1 cellular context compared by ENCODE assay signal in genomic region chr3:42094128-42094527, GRCh38.
TF ChIP-seq lines count a peak whose summit lies in the region.

No MANE protein-coding gene starts in this region.

TF ChIP-seq in H1, 55 proteins besides CTCF, POLR2A, EP300 and RAD21 (continued from another document):
- TF ChIP-seq, protein P1, sequence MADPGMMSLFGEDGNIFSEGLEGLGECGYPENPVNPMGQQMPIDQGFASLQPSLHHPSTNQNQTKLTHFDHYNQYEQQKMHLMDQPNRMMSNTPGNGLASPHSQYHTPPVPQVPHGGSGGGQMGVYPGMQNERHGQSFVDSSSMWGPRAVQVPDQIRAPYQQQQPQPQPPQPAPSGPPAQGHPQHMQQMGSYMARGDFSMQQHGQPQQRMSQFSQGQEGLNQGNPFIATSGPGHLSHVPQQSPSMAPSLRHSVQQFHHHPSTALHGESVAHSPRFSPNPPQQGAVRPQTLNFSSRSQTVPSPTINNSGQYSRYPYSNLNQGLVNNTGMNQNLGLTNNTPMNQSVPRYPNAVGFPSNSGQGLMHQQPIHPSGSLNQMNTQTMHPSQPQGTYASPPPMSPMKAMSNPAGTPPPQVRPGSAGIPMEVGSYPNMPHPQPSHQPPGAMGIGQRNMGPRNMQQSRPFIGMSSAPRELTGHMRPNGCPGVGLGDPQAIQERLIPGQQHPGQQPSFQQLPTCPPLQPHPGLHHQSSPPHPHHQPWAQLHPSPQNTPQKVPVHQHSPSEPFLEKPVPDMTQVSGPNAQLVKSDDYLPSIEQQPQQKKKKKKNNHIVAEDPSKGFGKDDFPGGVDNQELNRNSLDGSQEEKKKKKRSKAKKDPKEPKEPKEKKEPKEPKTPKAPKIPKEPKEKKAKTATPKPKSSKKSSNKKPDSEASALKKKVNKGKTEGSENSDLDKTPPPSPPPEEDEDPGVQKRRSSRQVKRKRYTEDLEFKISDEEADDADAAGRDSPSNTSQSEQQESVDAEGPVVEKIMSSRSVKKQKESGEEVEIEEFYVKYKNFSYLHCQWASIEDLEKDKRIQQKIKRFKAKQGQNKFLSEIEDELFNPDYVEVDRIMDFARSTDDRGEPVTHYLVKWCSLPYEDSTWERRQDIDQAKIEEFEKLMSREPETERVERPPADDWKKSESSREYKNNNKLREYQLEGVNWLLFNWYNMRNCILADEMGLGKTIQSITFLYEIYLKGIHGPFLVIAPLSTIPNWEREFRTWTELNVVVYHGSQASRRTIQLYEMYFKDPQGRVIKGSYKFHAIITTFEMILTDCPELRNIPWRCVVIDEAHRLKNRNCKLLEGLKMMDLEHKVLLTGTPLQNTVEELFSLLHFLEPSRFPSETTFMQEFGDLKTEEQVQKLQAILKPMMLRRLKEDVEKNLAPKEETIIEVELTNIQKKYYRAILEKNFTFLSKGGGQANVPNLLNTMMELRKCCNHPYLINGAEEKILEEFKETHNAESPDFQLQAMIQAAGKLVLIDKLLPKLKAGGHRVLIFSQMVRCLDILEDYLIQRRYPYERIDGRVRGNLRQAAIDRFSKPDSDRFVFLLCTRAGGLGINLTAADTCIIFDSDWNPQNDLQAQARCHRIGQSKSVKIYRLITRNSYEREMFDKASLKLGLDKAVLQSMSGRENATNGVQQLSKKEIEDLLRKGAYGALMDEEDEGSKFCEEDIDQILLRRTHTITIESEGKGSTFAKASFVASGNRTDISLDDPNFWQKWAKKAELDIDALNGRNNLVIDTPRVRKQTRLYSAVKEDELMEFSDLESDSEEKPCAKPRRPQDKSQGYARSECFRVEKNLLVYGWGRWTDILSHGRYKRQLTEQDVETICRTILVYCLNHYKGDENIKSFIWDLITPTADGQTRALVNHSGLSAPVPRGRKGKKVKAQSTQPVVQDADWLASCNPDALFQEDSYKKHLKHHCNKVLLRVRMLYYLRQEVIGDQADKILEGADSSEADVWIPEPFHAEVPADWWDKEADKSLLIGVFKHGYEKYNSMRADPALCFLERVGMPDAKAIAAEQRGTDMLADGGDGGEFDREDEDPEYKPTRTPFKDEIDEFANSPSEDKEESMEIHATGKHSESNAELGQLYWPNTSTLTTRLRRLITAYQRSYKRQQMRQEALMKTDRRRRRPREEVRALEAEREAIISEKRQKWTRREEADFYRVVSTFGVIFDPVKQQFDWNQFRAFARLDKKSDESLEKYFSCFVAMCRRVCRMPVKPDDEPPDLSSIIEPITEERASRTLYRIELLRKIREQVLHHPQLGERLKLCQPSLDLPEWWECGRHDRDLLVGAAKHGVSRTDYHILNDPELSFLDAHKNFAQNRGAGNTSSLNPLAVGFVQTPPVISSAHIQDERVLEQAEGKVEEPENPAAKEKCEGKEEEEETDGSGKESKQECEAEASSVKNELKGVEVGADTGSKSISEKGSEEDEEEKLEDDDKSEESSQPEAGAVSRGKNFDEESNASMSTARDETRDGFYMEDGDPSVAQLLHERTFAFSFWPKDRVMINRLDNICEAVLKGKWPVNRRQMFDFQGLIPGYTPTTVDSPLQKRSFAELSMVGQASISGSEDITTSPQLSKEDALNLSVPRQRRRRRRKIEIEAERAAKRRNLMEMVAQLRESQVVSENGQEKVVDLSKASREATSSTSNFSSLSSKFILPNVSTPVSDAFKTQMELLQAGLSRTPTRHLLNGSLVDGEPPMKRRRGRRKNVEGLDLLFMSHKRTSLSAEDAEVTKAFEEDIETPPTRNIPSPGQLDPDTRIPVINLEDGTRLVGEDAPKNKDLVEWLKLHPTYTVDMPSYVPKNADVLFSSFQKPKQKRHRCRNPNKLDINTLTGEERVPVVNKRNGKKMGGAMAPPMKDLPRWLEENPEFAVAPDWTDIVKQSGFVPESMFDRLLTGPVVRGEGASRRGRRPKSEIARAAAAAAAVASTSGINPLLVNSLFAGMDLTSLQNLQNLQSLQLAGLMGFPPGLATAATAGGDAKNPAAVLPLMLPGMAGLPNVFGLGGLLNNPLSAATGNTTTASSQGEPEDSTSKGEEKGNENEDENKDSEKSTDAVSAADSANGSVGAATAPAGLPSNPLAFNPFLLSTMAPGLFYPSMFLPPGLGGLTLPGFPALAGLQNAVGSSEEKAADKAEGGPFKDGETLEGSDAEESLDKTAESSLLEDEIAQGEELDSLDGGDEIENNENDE (IDR thresholded peaks at IDR 0.05; ENCODE audit: insufficient replicate concordance, low read length): no peak
- TF ChIP-seq CBX5 (IDR thresholded peaks at IDR 0.05; ENCODE audit: low read depth, low read length) (no peak), NANOG (IDR thresholded peaks at IDR 0.05; ENCODE audit: insufficient read depth, low read depth, low read length, poor library complexity, severe bottlenecking) (no peak), SP4 (IDR thresholded peaks at IDR 0.05; ENCODE audit: low read length) (no peak), ZNF274 (IDR thresholded peaks at IDR 0.05; ENCODE audit: borderline replicate concordance, extremely low read depth, low read length) (no peak), CTBP2 (IDR thresholded peaks at IDR 0.05; ENCODE audit: borderline replicate concordance, insufficient read depth, insufficient read length, low read length) (no peak), SRF (IDR thresholded peaks at IDR 0.05; ENCODE audit: low read depth, low read length) (no peak), GABPA (IDR thresholded peaks at IDR 0.05; ENCODE audit: borderline replicate concordance, insufficient read depth, low read length) (no peak), GTF2F1 (IDR thresholded peaks at IDR 0.05; ENCODE audit: borderline replicate concordance, low read depth, low read length) (no peak)
